8 cellular contexts compared by ENCODE assay signal in the genomic region with DNA sequence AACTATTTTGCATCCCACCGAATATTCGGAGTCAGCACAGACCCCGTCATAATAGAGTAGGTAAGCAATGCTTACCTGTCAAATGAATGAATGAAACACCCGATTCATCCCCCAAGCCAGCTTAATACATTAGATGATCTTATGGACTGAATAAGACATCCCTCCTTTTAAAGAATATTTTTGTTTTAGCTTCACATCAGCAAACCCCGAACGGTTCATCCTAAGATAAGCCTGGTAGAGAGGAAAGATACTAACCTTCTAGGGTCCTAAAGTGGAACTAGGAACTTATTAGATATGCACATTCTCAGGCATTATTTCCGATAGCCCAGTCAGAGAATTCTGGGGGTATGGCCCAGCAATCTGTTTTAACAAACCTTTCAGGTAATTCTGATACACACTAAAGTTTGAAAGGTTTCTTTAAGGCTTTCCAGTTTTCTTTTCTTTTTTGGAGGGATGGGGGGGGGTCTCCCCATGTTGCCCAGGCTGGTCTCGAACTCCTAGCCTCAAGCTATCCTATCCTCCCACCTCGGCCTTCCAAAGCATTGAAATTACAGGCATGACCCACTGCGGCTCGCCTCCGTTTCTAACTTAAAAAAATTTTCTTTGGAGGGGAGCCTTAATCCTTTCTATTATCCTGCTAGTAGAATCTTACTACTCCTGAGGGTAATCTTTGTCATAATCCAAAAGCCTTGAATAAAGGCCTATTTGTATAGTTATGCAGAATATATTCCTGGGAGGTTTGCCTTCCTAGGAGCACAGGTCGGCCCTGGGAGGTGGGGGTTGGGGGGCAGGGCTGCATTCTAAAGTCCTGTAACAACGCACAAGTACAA. TPM values are rescaled to one million over a fixed set of nuclear protein-coding genes. Genes with fewer than 3 reads are reported as not detected.
DNase-seq lines count a peak whose midpoint lies in the region; ATAC-seq and TF ChIP-seq lines count a peak whose summit lies in the region.

No MANE protein-coding gene starts in this region.

- H3K9me3 ChIP-seq in heart right ventricle (no peaks in the 10 kb centered on the region), gastrocnemius medialis (no peaks in the 10 kb centered on the region)

- ATAC-seq in WTC11 (no peak), heart right ventricle (no peak), gastrocnemius medialis (peak in 1 of 2 donors; percentile 19), GM21825 (IDR thresholded peaks at IDR 0.05; ENCODE audit: unreplicated experiment) (no peak)

- peak overlapping the region; percentile 67 for H3K4me3 ChIP-seq in H7 (ENCODE audit: insufficient read depth, low read depth, low read length)
- peak overlapping the region; percentile 34 to 98 (median 96) for H3K4me3 ChIP-seq in heart right ventricle
- H3K4me3 ChIP-seq in gastrocnemius medialis: peak overlapping the region; percentile 63 to 99 (median 94)

- H3K4me1 Mint-ChIP-seq in WTC11: peaks cover 58% of the 10 kb centered on the region

- no peak for TF ChIP-seq POLR2A in gastrocnemius medialis (IDR thresholded peaks at IDR 0.05)

- DNase-seq in H7 (peak; percentile 55), WTC11 (ENCODE audit: low spot score) (peak; percentile 52), heart right ventricle (peak in 1 of 2 donors; percentile 29), gastrocnemius medialis (peak in 1 of 2 donors; percentile 31), NCI-H187 (lab: John Stamatoyannopoulos, UW) (no peak)
- no peak for DNase-seq in central memory CD4-positive, alpha-beta T cell
- no peak for DNase-seq in NK-92 treated with Interleukin-12 subunit alpha and Interleukin-12 subunit beta, amount 100 ng/mL, for 24 hours (lab: John Stamatoyannopoulos, UW)

- H3K4me1 ChIP-seq in heart right ventricle: peaks cover 2 to 67% (median 53%) of the 10 kb centered on the region in 9 donors
- H3K4me1 ChIP-seq in gastrocnemius medialis: peaks cover 39 to 50% of the 10 kb centered on the region in 2 donors

- in situ Hi-C loops in gastrocnemius medialis (cut with MboI; ENCODE audit: low sequenced_read_pairs in 4 of 4): loop anchor here (5.0 to 10.0 kb wide), 3 partner anchors 132 to 137 kb away; partner anchors contain the start of gene SLC35F5 (in 3 of the 4)

- peak overlapping the region; percentile 46 to 100 (median 96) for H3K27ac ChIP-seq in heart right ventricle
- peak overlapping the region; percentile 93 to 99 (median 99) for H3K27ac ChIP-seq in gastrocnemius medialis

- H3K36me3 Mint-ChIP-seq in WTC11: peaks cover 3% of the 10 kb centered on the region; the same call in 1 of the 2 replicates

- H3K4me3 Mint-ChIP-seq in WTC11: peak overlapping the region; percentile 96

- H3K36me3 ChIP-seq in H7 (replicated peaks; ENCODE audit: control insufficient read depth, insufficient read depth, low read length): no peaks in the 10 kb centered on the region
- H3K36me3 ChIP-seq in heart right ventricle: peaks cover 0 to 14% (median 0%) of the 10 kb centered on the region in 9 donors
- H3K36me3 ChIP-seq in gastrocnemius medialis: no peaks in the 10 kb centered on the region

- no peaks in the 10 kb centered on the region for H3K27me3 Mint-ChIP-seq in WTC11 (ENCODE audit: low read depth)

- CTCF ChIA-PET in WTC11 (lab: Charles Lee): interaction anchor here (0.9 kb wide), 1 partner anchor 49 kb away, joined by 3 read pairs; no protein-coding TSS in a partner anchor

- H3K27me3 ChIP-seq in H7 (ENCODE audit: control insufficient read depth, insufficient read depth, low read length) (no peaks in the 10 kb centered on the region), heart right ventricle (no peaks in the 10 kb centered on the region), gastrocnemius medialis (no peaks in the 10 kb centered on the region)

- 35 to 36% methylated on average over 14 of the region's 14 CpGs for WGBS in heart right ventricle, 2 donors

- H3K9me3 Mint-ChIP-seq in WTC11: no peaks in the 10 kb centered on the region

- POLR2A ChIA-PET in WTC11 (lab: Charles Lee): interaction anchor here (0.7 to 2.0 kb wide), 4 partner anchors 8 to 133 kb away, joined by 3 to 12 read pairs (median 4); partner anchors contain the start of gene SLC35F5

- H3K27ac Mint-ChIP-seq in WTC11: peak overlapping the region; percentile 100

- no peak for TF ChIP-seq CTCF in WTC11 (IDR thresholded peaks at IDR 0.05)
- TF ChIP-seq CTCF in heart right ventricle (IDR thresholded peaks at IDR 0.05): no peak
- no peak for TF ChIP-seq CTCF in gastrocnemius medialis (IDR thresholded peaks at IDR 0.05 in 4 of 5, conservative IDR thresholded peaks at IDR 0.05 in 1 of 5)

- intact Hi-C loops in heart right ventricle (cut with DNase I) (loop anchor here in 4 of 10 donors (1.0 to 5.0 kb wide), 5 partner anchors 70 to 132 kb away; partner anchors contain the start of gene SLC35F5 (in 3 of the 4)), gastrocnemius medialis (cut with DNase I; ENCODE audit: low total_unique reads) (no loop called here)

TF ChIP-seq in WTC11, 78 proteins besides CTCF, POLR2A, EP300 and RAD21:
- TF ChIP-seq TP53 (CRISPR knock-in tag; IDR thresholded peaks at IDR 0.05): no peak
- TF ChIP-seq ZBTB43 (CRISPR knock-in tag; IDR thresholded peaks at IDR 0.05): no peak
- TF ChIP-seq, protein P1, sequence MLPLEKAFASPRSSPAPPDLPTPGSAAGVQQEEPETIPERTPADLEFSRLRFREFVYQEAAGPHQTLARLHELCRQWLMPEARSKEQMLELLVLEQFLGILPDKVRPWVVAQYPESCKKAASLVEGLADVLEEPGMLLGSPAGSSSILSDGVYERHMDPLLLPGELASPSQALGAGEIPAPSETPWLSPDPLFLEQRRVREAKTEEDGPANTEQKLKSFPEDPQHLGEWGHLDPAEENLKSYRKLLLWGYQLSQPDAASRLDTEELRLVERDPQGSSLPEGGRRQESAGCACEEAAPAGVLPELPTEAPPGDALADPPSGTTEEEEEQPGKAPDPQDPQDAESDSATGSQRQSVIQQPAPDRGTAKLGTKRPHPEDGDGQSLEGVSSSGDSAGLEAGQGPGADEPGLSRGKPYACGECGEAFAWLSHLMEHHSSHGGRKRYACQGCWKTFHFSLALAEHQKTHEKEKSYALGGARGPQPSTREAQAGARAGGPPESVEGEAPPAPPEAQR (CRISPR knock-in tag; IDR thresholded peaks at IDR 0.05): no peak
- TF ChIP-seq ZNF317 (CRISPR knock-in tag; IDR thresholded peaks at IDR 0.05; ENCODE audit: borderline replicate concordance, low read depth): no peak
- TF ChIP-seq, protein P2, sequence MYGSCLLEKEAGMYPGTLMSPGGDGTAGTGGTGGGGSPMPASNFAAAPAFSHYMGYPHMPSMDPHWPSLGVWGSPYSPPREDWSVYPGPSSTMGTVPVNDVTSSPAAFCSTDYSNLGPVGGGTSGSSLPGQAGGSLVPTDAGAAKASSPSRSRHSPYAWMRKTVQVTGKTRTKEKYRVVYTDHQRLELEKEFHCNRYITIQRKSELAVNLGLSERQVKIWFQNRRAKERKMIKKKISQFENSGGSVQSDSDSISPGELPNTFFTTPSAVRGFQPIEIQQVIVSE (CRISPR knock-in tag; IDR thresholded peaks at IDR 0.05; ENCODE audit: borderline replicate concordance): no peak
- no peak for TF ChIP-seq PRRX2 (CRISPR knock-in tag; IDR thresholded peaks at IDR 0.05)
- no peak for TF ChIP-seq TEAD1 (CRISPR knock-in tag; IDR thresholded peaks at IDR 0.05)
- no peak for TF ChIP-seq SOX15 (CRISPR knock-in tag; IDR thresholded peaks at IDR 0.05)
- TF ChIP-seq ATF1 (CRISPR knock-in tag; IDR thresholded peaks at IDR 0.05): no peak

RNA-seq across cellular contexts. Expression of gene ACTR3, which starts 1.0 kb away (rescaled TPM):
- 113 and 133 TPM in 2 replicates for total RNA-seq in H7 (2014; rRNA removed; shearing (Covaris generic))
- total RNA-seq in WTC11 (2021) (148 to 169 TPM (median 149 TPM) in 3 replicates), heart right ventricle (100 to 1,000 TPM in 9 of 10 donors, 10 to 100 TPM in 1; 97.0 to 167 (median 116) TPM), gastrocnemius medialis (10 to 100 TPM; 39.3 to 75.0 (median 56.6) TPM)
- 10 to 100 TPM; 12.7 to 68.8 TPM for polyA plus RNA-seq in heart right ventricle

Comparison
In these comparisons a context has a peak if more than half of its experiments do, and no peak if none do; other contexts are left out.
1. DNase-seq: peak in H7 (single experiment) and WTC11 (single experiment); none in central memory CD4-positive, alpha-beta T cell (single experiment), NK-92 treated with Interleukin-12 subunit alpha and Interleukin-12 subunit beta, amount 100 ng/mL, for 24 hours (single experiment) and NCI-H187 (0 of 2).
2. Peak in every context shown above with its lines, with median percentiles within 50 percentile points of each other: H3K4me3 ChIP-seq.